Comparison of ENCODE assay signal across 9 cellular contexts in genomic region chr1:108590947-108591346, GRCh38. TPM values are rescaled to one million over a fixed set of nuclear protein-coding genes. Genes with fewer than 3 reads are reported as not detected.
DNase-seq lines count a peak whose midpoint lies in the region; ATAC-seq and TF ChIP-seq lines count a peak whose summit lies in the region.
"Had no signal": no experiment of that assay in that cellular context is flagged by ENCODE, and none has a peak within 500 bp of the region (broad histone marks: within the 10 kb centered on the region; RNA-seq: fewer than 3 reads in every experiment).

No MANE protein-coding gene starts in this region.

- H3K9me3 ChIP-seq in adipocyte (ENCODE audit: control insufficient read depth, low read length) (no peaks in the 10 kb centered on the region), upper lobe of right lung (no peaks in the 10 kb centered on the region), WERI-Rb-1 (ENCODE audit: severe bottlenecking) (no peaks in the 10 kb centered on the region)

- intact Hi-C loops in upper lobe of right lung (cut with DNase I): no loop called here

- H3K36me3 ChIP-seq in adipocyte (ENCODE audit: control insufficient read depth, insufficient read depth, low read length, severe bottlenecking) (no peaks in the 10 kb centered on the region), upper lobe of right lung (no peaks in the 10 kb centered on the region), WERI-Rb-1 (no peaks in the 10 kb centered on the region)

- H3K27ac Mint-ChIP-seq in activated T-cell treated with anti-CD3 and anti-CD28 coated beads, Interleukin-2, amount 50 U/mL, for 72 hours: peak overlapping the region; percentile 67

- H3K9me3 Mint-ChIP-seq in activated T-cell treated with anti-CD3 and anti-CD28 coated beads, Interleukin-2, amount 50 U/mL, for 72 hours: peaks cover 0 to 1% of the 10 kb centered on the region in 2 donors

- no peak for DNase-seq in activated T-cell treated with anti-CD3 and anti-CD28 coated beads, Interleukin-2, amount 50 U/mL, for 72 hours
- DNase-seq in activated T-cell treated with anti-CD3 and anti-CD28 coated beads, Interleukin-2, amount 50 U/mL, for 48 hours: no peak
- peak; percentile 90 for DNase-seq in adipocyte (ENCODE audit: low read depth)
- DNase-seq in iris pigment epithelial cell (ENCODE audit: low read depth): peak; percentile 95
- no peak for DNase-seq in upper lobe of right lung
- no peak for DNase-seq in WERI-Rb-1
- no peak for DNase-seq in NK-92 (lab: John Stamatoyannopoulos, UW; ENCODE audit: unreplicated experiment)
- DNase-seq in stimulated activated CD4-positive, alpha-beta T cell treated with anti-CD3 and anti-CD28 coated beads, Interleukin-1b, Interleukin-23, amount 100 ng/mL, for 48 hours: no peak
- DNase-seq: NCI-H345 had no signal

- peaks cover 43% of the 10 kb centered on the region for H3K4me1 ChIP-seq in adipocyte (ENCODE audit: control insufficient read depth, insufficient read depth, low read length)
- peaks cover 32% of the 10 kb centered on the region for H3K4me1 ChIP-seq in upper lobe of right lung

- peak overlapping the region; percentile 64 for H3K9ac ChIP-seq in adipocyte (ENCODE audit: low read length)

- ATAC-seq in activated T-cell treated with anti-CD3 and anti-CD28 coated beads, Interleukin-2, amount 50 U/mL, for 72 hours (replicated peaks in 1 of 2): peak; percentile 89 to 92
- ATAC-seq in upper lobe of right lung: peak; percentile 63

- no peaks in the 10 kb centered on the region for H3K27me3 Mint-ChIP-seq in activated T-cell treated with anti-CD3 and anti-CD28 coated beads, Interleukin-2, amount 50 U/mL, for 72 hours (ENCODE audit: low read depth)

- peak overlapping the region in 1 of 2 donors; percentile 72 for H3K4me3 Mint-ChIP-seq in activated T-cell treated with anti-CD3 and anti-CD28 coated beads, Interleukin-2, amount 50 U/mL, for 72 hours

- H3K27me3 ChIP-seq in adipocyte (replicated peaks; ENCODE audit: control insufficient read depth, insufficient read depth, low read length) (no peaks in the 10 kb centered on the region), upper lobe of right lung (no peaks in the 10 kb centered on the region), WERI-Rb-1 (ENCODE audit: insufficient read depth, low read depth, severe bottlenecking) (no peaks in the 10 kb centered on the region)

- peak overlapping the region; percentile 66 for H3K4me3 ChIP-seq in adipocyte (ENCODE audit: low read length)
- no peak overlapping the region for H3K4me3 ChIP-seq in upper lobe of right lung
- no peak overlapping the region for H3K4me3 ChIP-seq in WERI-Rb-1 (ENCODE audit: low read depth, low read length)

- peak overlapping the region; percentile 72 for H3K27ac ChIP-seq in upper lobe of right lung
- H3K27ac ChIP-seq in WERI-Rb-1: no peak overlapping the region

- H3K4me1 Mint-ChIP-seq in activated T-cell treated with anti-CD3 and anti-CD28 coated beads, Interleukin-2, amount 50 U/mL, for 72 hours (ENCODE audit: low read depth): peaks cover 46% of the 10 kb centered on the region

- peaks cover 0 to 3% of the 10 kb centered on the region in 2 donors for H3K36me3 Mint-ChIP-seq in activated T-cell treated with anti-CD3 and anti-CD28 coated beads, Interleukin-2, amount 50 U/mL, for 72 hours (ENCODE audit: insufficient read depth in 2 of 2)

- TF ChIP-seq CTCF in upper lobe of right lung (IDR thresholded peaks at IDR 0.05) (no peak), WERI-Rb-1 (IDR thresholded peaks at IDR 0.05; ENCODE audit: low read depth, low read length) (no peak)

RNA-seq across cellular contexts. Expression of gene EEIG2, which starts 31.0 kb away (rescaled TPM):
- total RNA-seq in activated T-cell treated with anti-CD3 and anti-CD28 coated beads, Interleukin-2, amount 50 U/mL, for 72 hours: 1 to 10 TPM; 8.9 to 9.9 TPM
- 12.7 TPM for total RNA-seq in upper lobe of right lung

Comparison
In these comparisons a context has a peak if more than half of its experiments do, and no peak if none do; other contexts are left out.
1. DNase-seq: peak in adipocyte (single experiment) and iris pigment epithelial cell (single experiment); none in activated T-cell treated with anti-CD3 and anti-CD28 coated beads, Interleukin-2, amount 50 U/mL, for 72 hours (0 of 2), activated T-cell treated with anti-CD3 and anti-CD28 coated beads, Interleukin-2, amount 50 U/mL, for 48 hours (0 of 2), upper lobe of right lung (single experiment), WERI-Rb-1 (single experiment), NK-92 (single experiment) and stimulated activated CD4-positive, alpha-beta T cell treated with anti-CD3 and anti-CD28 coated beads, Interleukin-1b, Interleukin-23, amount 100 ng/mL, for 48 hours (single experiment).